In the genomic region with DNA sequence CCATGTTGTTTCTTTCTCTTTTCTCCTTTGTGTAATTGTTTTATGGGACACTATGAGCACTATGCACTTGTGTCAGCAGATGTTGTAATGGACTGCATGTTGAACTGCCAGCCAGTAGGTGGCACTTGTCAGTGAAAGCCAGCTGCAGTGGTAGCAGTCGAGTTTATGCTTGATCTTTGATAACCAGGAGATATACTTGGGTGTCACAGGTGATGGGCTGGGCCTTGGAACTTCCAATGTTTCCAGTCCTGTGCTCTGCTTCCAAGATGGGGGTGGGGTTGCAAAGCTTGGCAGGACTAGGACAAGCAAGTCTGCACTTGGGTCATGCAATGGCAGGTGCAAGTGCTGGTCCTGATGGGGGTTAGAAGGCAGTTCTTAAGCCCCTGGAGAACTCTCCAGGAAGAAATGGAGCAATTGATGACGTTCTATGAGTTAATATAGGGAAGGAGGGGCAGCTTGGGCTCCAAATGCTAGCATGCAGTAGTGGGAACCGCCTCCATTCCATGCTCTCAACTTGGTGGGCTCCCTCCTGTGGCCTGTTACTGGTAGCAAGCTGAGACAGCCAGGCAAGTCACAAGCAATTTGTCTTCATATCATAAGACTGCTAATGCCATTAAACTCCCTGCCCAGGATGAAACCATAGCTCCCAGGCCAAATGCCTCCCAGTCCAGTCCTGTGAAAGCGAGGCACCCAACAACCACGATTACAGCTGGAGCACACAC, we compare ENCODE assay signal across 8 cellular contexts. TPM values are rescaled to one million over a fixed set of nuclear protein-coding genes. Genes with fewer than 3 reads are reported as not detected.
DNase-seq lines count a peak whose midpoint lies in the region; ATAC-seq and TF ChIP-seq lines count a peak whose summit lies in the region.

No MANE protein-coding gene starts in this region.

- H3K4me3 ChIP-seq in GM06990 (replicated peaks; ENCODE audit: low read depth, low read length) = no peak overlapping the region

- H3K9me3 Mint-ChIP-seq in endothelial cell (ENCODE audit: unreplicated experiment) = no peaks in the 10 kb centered on the region
- peaks cover 1 to 2% of the 10 kb centered on the region in 2 donors for H3K9me3 Mint-ChIP-seq in natural killer cell

- peak; percentile 89 for TF ChIP-seq CTCF in GM06990 (IDR thresholded peaks at IDR 0.05; ENCODE audit: insufficient read depth, low read length, poor library complexity, severe bottlenecking)
- peak; percentile 70 for TF ChIP-seq CTCF in endothelial cell (IDR thresholded peaks at IDR 0.05; ENCODE audit: unreplicated experiment)
- peak; percentile 55 for TF ChIP-seq CTCF in natural killer cell (IDR thresholded peaks at IDR 0.05)

- no peaks in the 10 kb centered on the region for H3K36me3 ChIP-seq in GM06990 (ENCODE audit: control insufficient read depth, insufficient read depth, low read length)

- H3K27me3 Mint-ChIP-seq in endothelial cell (ENCODE audit: unreplicated experiment) (no peaks in the 10 kb centered on the region), natural killer cell (ENCODE audit: low read depth in 2 of 2) (peaks cover 0 to 8% of the 10 kb centered on the region in 2 donors)

- peak; percentile 96 for ATAC-seq in GM21360 (IDR thresholded peaks at IDR 0.05; ENCODE audit: unreplicated experiment)
- peak; percentile 94 for ATAC-seq in HG03460 (IDR thresholded peaks at IDR 0.05; ENCODE audit: unreplicated experiment)
- ATAC-seq in natural killer cell = peak; percentile 61 to 80 (median 76)

- no peaks in the 10 kb centered on the region; the same call in 1 of the 2 replicates for H3K27me3 ChIP-seq in GM06990 (replicated peaks; ENCODE audit: control insufficient read depth, insufficient read depth, low read length)

- no peak overlapping the region for H3K4me3 Mint-ChIP-seq in endothelial cell (ENCODE audit: unreplicated experiment)
- no peak overlapping the region for H3K4me3 Mint-ChIP-seq in natural killer cell

- intact Hi-C loops in natural killer cell (cut with micrococcal nuclease) = loop anchor here (1.0 to 2.0 kb wide), 3 partner anchors 234 to 409 kb away; no protein-coding TSS in a partner anchor

- H3K27ac Mint-ChIP-seq in endothelial cell (ENCODE audit: unreplicated experiment) = no peak overlapping the region
- H3K27ac Mint-ChIP-seq in natural killer cell = no peak overlapping the region

- H3K4me1 Mint-ChIP-seq in endothelial cell (ENCODE audit: unreplicated experiment) = peaks cover 4% of the 10 kb centered on the region
- H3K4me1 Mint-ChIP-seq in natural killer cell = no peaks in the 10 kb centered on the region

- DNase-seq in GM06990 (ENCODE audit: extremely low read depth, insufficient read length) (peak; percentile 15), UCSD-AML1 (lab: John Stamatoyannopoulos, UW; ENCODE audit: unreplicated experiment) (peak; percentile 21), endothelial cell (ENCODE audit: low spot score) (peak; percentile 26), natural killer cell (no peak), putamen (ENCODE audit: low spot score) (no peak)
- no peak for DNase-seq in NK-92 treated with Interleukin-12 subunit alpha and Interleukin-12 subunit beta, amount 100 ng/mL, for 24 hours (lab: John Stamatoyannopoulos, UW)

- no peaks in the 10 kb centered on the region for H3K36me3 Mint-ChIP-seq in endothelial cell (ENCODE audit: low read depth, unreplicated experiment)
- H3K36me3 Mint-ChIP-seq in natural killer cell = no peaks in the 10 kb centered on the region

RNA-seq across cellular contexts. Expression of a gene that starts 21.0 kb away (rescaled TPM):
- 2.8 TPM for total RNA-seq in endothelial cell (ENCODE audit: unreplicated experiment)
- under 1 TPM in 1 of 3 donors, not detected in 2; 0.10 TPM for total RNA-seq in natural killer cell

Comparison
In these comparisons a context has a peak if more than half of its experiments do, and no peak if none do; other contexts are left out.
1. DNase-seq: peak in GM06990 (single experiment), UCSD-AML1 (single experiment) and endothelial cell (single experiment); none in natural killer cell (single experiment), NK-92 treated with Interleukin-12 subunit alpha and Interleukin-12 subunit beta, amount 100 ng/mL, for 24 hours (single experiment) and putamen (single experiment).
2. Peak in every context shown above with its lines, with median percentiles within 50 percentile points of each other: CTCF ChIP-seq and ATAC-seq.